29 cellular contexts compared by ENCODE assay signal in the genomic region with DNA sequence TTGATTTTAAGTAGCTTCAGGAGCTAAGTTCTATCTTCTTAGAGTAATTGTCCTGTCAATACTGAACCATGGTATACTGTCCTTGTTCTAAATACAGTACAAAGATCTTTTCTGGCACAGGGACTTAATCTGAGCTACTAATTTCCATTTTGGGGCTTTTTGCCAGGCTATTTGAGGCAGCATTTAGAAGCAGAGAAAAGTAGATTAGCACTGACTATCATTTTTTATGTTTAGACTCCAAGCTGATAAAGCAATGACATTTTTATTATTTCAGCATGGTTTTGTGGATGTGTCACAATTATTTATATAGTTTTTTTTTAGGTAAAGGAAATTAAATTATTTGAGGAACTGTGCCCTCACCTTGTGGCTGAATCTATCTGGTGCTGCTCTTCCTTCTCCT.
"Had no signal": no experiment of that assay in that cellular context is flagged by ENCODE, and none has a peak within 500 bp of the region (broad histone marks: within the 10 kb centered on the region; RNA-seq: fewer than 3 reads in every experiment).

No MANE protein-coding gene starts in this region.

- H3K9me3 ChIP-seq: MG63, SJCRH30 had no signal

- DNase-seq: KG1, MG63, NCI-H1048, NCI-H1092 treated with DMSO at 0.1 percent for 48 hours, NCI-H1105 treated with DMSO at 0.1 percent for 48 hours, NCI-H1417, NCI-H1436, NCI-H146, NCI-H1694, NCI-H187, NCI-H1930, NCI-H2029 treated with DMSO at 0.1 percent for 48 hours, NCI-H2081 treated with DMSO at 0.1 percent for 48 hours, NCI-H2107, NCI-H2171, NCI-H226, NCI-H510A treated with DMSO at 0.1 percent for 48 hours, NCI-H524 treated with DMSO at 0.1 percent for 48 hours, NCI-H526 treated with DMSO at 0.1 percent for 48 hours, NCI-H774, PC-9, SHP77, SIG-M5, SJCRH30, T-cell had no signal

- H3K36me3 ChIP-seq: MG63, SJCRH30 had no signal

- H3K4me3 ChIP-seq: MG63, PC-9, SJCRH30, SK-N-MC had no signal

- H3K9me3 Mint-ChIP-seq: T-cell had no signal

- ATAC-seq: Panc1, Right ventricle myocardium inferior, T-cell had no signal

- H3K4me3 Mint-ChIP-seq: T-cell had no signal

- H3K27ac ChIP-seq: PC-9, RWPE1, SJCRH30, SK-N-MC had no signal

- H3K4me1 Mint-ChIP-seq: T-cell had no signal

- H3K36me3 Mint-ChIP-seq: T-cell had no signal

- H3K27me3 ChIP-seq: MG63, SJCRH30 had no signal

- H3K27ac Mint-ChIP-seq: T-cell had no signal

- H3K27me3 Mint-ChIP-seq: T-cell had no signal
